2 cellular contexts compared by ENCODE assay signal in genomic region chr4:56466910-56467283, GRCh38.
TF ChIP-seq lines count a peak whose summit lies in the region.

No MANE protein-coding gene starts in this region.

TF ChIP-seq in H1, 55 proteins besides CTCF, POLR2A, EP300 and RAD21:
- TF ChIP-seq YY1 (IDR thresholded peaks at IDR 0.05; ENCODE audit: low read depth, low read length) (no peak), KDM4A (IDR thresholded peaks at IDR 0.05; ENCODE audit: low read depth, low read length, severe bottlenecking) (peak; percentile 6)

TF ChIP-seq in neural cell, 6 proteins besides CTCF, POLR2A, EP300 and RAD21:
- TF ChIP-seq REST (IDR thresholded peaks at IDR 0.05; ENCODE audit: borderline replicate concordance), result no peak
- TF ChIP-seq TAF1 (IDR thresholded peaks at IDR 0.05; ENCODE audit: low read depth), result no peak
- TF ChIP-seq MXI1 (conservative IDR thresholded peaks at IDR 0.05; ENCODE audit: poor library complexity, severe bottlenecking), result no peak
